8 cellular contexts compared by ENCODE assay signal in the genomic region with DNA sequence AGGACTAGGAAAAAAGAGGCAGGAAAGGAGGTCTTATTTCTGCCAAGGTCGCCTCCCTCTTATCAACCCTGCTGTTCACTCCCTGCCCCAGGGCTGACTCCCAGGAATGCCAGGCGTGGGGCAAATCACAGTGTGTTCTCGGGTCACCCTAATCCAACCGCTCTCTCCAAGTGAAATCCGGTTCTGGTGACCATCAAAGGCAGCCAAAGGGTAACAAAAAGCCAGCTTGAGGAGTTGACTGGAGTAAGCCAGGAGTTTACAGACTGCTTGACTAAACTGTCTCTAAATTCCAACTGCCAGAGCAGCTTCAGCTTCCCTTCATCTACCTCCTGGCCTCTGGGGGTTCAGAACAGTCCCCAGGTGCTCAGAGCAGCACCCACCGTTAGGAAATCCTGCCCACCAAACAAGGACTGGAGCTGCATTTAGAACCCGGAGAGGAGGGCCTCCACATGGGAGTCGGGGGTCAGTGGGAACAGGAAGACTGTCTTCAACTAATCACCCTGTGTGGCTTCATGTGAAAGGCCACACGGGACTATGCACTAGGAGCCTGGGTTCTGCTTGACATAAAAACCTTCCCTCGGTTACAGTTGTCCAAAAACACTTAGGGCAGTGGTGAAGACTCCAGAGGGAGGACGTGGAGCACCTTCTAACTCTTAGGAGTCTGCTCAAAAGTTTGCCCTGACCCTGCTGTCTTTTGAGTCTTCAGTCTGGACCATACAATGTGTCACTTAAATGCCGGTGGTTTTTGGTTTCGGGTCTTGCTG. TPM values are rescaled to one million over a fixed set of nuclear protein-coding genes. Genes with fewer than 3 reads are reported as not detected.
DNase-seq lines count a peak whose midpoint lies in the region; ATAC-seq and TF ChIP-seq lines count a peak whose summit lies in the region.

No MANE protein-coding gene starts in this region.

- no peak overlapping the region for H2AFZ ChIP-seq in neural cell (ENCODE audit: low read depth, low read length)

- no peak for TF ChIP-seq CTCF in CD14-positive monocyte (IDR thresholded peaks at IDR 0.05)
- TF ChIP-seq CTCF in neural cell (IDR thresholded peaks at IDR 0.05; ENCODE audit: poor library complexity, severe bottlenecking) = no peak

- H3K9me3 ChIP-seq in KOPT-K1 (ENCODE audit: insufficient read depth, low read length, poor library complexity, severe bottlenecking) = no peaks in the 10 kb centered on the region
- no peaks in the 10 kb centered on the region for H3K9me3 ChIP-seq in neural cell (ENCODE audit: low read length)

- H3K9me3 Mint-ChIP-seq in CD14-positive monocyte = peaks cover 0 to 3% (median 0%) of the 10 kb centered on the region in 7 donors

- no peaks in the 10 kb centered on the region for H3F3A ChIP-seq in neural cell (ENCODE audit: insufficient read depth, low read length, poor library complexity, severe bottlenecking)

- H3K4me3 ChIP-seq in neural cell (ENCODE audit: low read length) = peak overlapping the region; percentile 68

- H3K36me3 ChIP-seq in KOPT-K1 (ENCODE audit: insufficient read depth, low read length) = peaks cover 6% of the 10 kb centered on the region
- no peaks in the 10 kb centered on the region for H3K36me3 ChIP-seq in neural cell (ENCODE audit: insufficient read depth, low read length)

- no peak for ATAC-seq in HG03135 (IDR thresholded peaks at IDR 0.05; ENCODE audit: unreplicated experiment)
- no peak for ATAC-seq in HG03159 (IDR thresholded peaks at IDR 0.05; ENCODE audit: unreplicated experiment)

- H3K36me3 Mint-ChIP-seq in CD14-positive monocyte = peaks cover 11 to 23% of the 10 kb centered on the region in 2 donors

- TF ChIP-seq EP300 in neural cell (conservative IDR thresholded peaks at IDR 0.05; ENCODE audit: poor library complexity, severe bottlenecking) = no peak

- H3K4me1 Mint-ChIP-seq in CD14-positive monocyte = peaks cover 52% of the 10 kb centered on the region

- intact Hi-C loops in CD14-positive monocyte (cut with micrococcal nuclease) = no loop called here

- peaks cover 0 to 4% (median 0%) of the 10 kb centered on the region in 3 donors for H3K27me3 Mint-ChIP-seq in CD14-positive monocyte (ENCODE audit: low read depth in 3 of 3)

- DNase-seq in CD14-positive monocyte (ENCODE audit: low spot score) (no peak), cerebellar cortex (ENCODE audit: low spot score) (peak; percentile 8), DMS53 (lab: John Stamatoyannopoulos, UW) (no peak), NCI-H510A (lab: John Stamatoyannopoulos, UW) (no peak)

- H3K79me2 ChIP-seq in neural cell (replicated peaks; ENCODE audit: insufficient read depth, low read length) = no peaks in the 10 kb centered on the region

- no peaks in the 10 kb centered on the region for H3K27me3 ChIP-seq in neural cell (ENCODE audit: insufficient read depth, low read depth, low read length)

- H3K9me2 ChIP-seq in neural cell (ENCODE audit: insufficient read depth, low read length) = no peaks in the 10 kb centered on the region

- H4K20me1 ChIP-seq in neural cell (ENCODE audit: insufficient read depth) = no peaks in the 10 kb centered on the region

- H3K4me2 ChIP-seq in neural cell (ENCODE audit: low read length) = no peak overlapping the region

- peak overlapping the region; percentile 92 to 96 (median 95) for H3K27ac Mint-ChIP-seq in CD14-positive monocyte

- peak overlapping the region; percentile 78 to 88 for H3K4me3 Mint-ChIP-seq in CD14-positive monocyte

- H3K9ac ChIP-seq in neural cell (ENCODE audit: low read length) = no peak overlapping the region

- H3K27ac ChIP-seq in KOPT-K1 (ENCODE audit: low read depth, low read length, poor library complexity, severe bottlenecking) = peak overlapping the region; percentile 60
- no peak overlapping the region for H3K27ac ChIP-seq in neural cell (ENCODE audit: low read length)

- no peak for TF ChIP-seq RAD21 in neural cell (conservative IDR thresholded peaks at IDR 0.05)

TF ChIP-seq in neural cell, 6 proteins besides CTCF, POLR2A, EP300 and RAD21:
- TF ChIP-seq TAF1 (IDR thresholded peaks at IDR 0.05; ENCODE audit: low read depth) (no peak), EZH2 (IDR thresholded peaks at IDR 0.05; ENCODE audit: borderline replicate concordance, insufficient read depth, low read length, poor library complexity, severe bottlenecking) (no peak), REST (IDR thresholded peaks at IDR 0.05; ENCODE audit: borderline replicate concordance) (no peak), POLR2AphosphoS5 (IDR thresholded peaks at IDR 0.05) (no peak)

RNA-seq across cellular contexts. Expression of gene TTC7A, which starts 1.2 kb away (rescaled TPM):
- polyA plus RNA-seq in CD14-positive monocyte (10 to 100 TPM; 43.2 to 52.5 TPM), neural cell (12.0 and 17.0 TPM in 2 replicates)
- polyA minus RNA-seq in neural cell = 12.2 and 16.8 TPM in 2 replicates

RNA-seq across cellular contexts. Expression of gene MCFD2, which starts 24.2 kb away (rescaled TPM):
- polyA plus RNA-seq in CD14-positive monocyte = 10 to 100 TPM; 33.6 to 38.5 TPM
- 78.8 and 84.0 TPM in 2 replicates for polyA plus RNA-seq in neural cell
- polyA minus RNA-seq in neural cell = 77.2 and 86.6 TPM in 2 replicates
